In genomic region chr19:38375098-38375493, GRCh38 we compare ENCODE assay signal across 8 cellular contexts. TPM values are rescaled to one million over a fixed set of nuclear protein-coding genes. Genes with fewer than 3 reads are reported as not detected.
DNase-seq lines count a peak whose midpoint lies in the region; ATAC-seq and TF ChIP-seq lines count a peak whose summit lies in the region.

No MANE protein-coding gene starts in this region.

- no peak for TF ChIP-seq CTCF in astrocyte of the spinal cord (IDR thresholded peaks at IDR 0.05; ENCODE audit: low read depth, low read length)
- no peak for TF ChIP-seq CTCF in tibial artery (IDR thresholded peaks at IDR 0.05)

- intact Hi-C loops in left colon (cut with DNase I, micrococcal nuclease): no loop called here
- intact Hi-C loops in tibial artery (cut with DNase I; ENCODE audit: low total_unique reads): loop anchor here (2.0 kb wide), 1 partner anchor 142 kb away; no protein-coding TSS in a partner anchor

- CTCF ChIA-PET in HEK293T (lab: Yijun Ruan, JAX): no interaction called here

- peaks cover 25 to 39% (median 31%) of the 10 kb centered on the region in 3 donors for H3K36me3 ChIP-seq in tibial artery

- POLR2A ChIA-PET in HEK293T (lab: Yijun Ruan, JAX): interaction anchor here (1.6 to 2.2 kb wide), 4 partner anchors 13 to 244 kb away, joined by 7 to 40 read pairs (median 24); partner anchors contain the start of genes CATSPERG, EIF3K, GGN and SPRED3

- H3K4me3 ChIP-seq in astrocyte of the spinal cord (ENCODE audit: low read depth, low read length) (peak overlapping the region; percentile 92), tibial artery (peak overlapping the region; percentile 66 to 95)

- in situ Hi-C loops in astrocyte of the spinal cord (cut with HindIII; ENCODE audit: low sequenced_read_pairs): no loop called here

- H3K27ac ChIP-seq in tibial artery: peak overlapping the region; percentile 82 to 91

- DNase-seq in stimulated activated CD4-positive, alpha-beta T cell treated with anti-CD3 and anti-CD28 coated beads, Interleukin-4, amount 100 ng/mL, for 1 hour: peak; percentile 21
- DNase-seq in stimulated activated CD4-positive, alpha-beta T cell treated with anti-CD3 and anti-CD28 coated beads, Interleukin-2, amount 100 ng/mL, for 48 hours: no peak
- DNase-seq in astrocyte of the spinal cord (ENCODE audit: low read depth, low spot score): no peak
- no peak for DNase-seq in left colon
- no peak for DNase-seq in tibial artery
- no peak for DNase-seq in HEK293T (ENCODE audit: extremely low spot score)
- DNase-seq in NCI-H345 (lab: John Stamatoyannopoulos, UW): no peak
- DNase-seq in NCI-H1694 treated with DMSO at 0.1 percent for 48 hours (lab: John Stamatoyannopoulos, UW): no peak

- no peaks in the 10 kb centered on the region for H3K9me3 ChIP-seq in tibial artery

- H3K4me1 ChIP-seq in tibial artery: peaks cover 0 to 25% (median 20%) of the 10 kb centered on the region in 4 donors

- no peaks in the 10 kb centered on the region for H3K27me3 ChIP-seq in tibial artery

- ATAC-seq in left colon: peak; percentile 21

TF ChIP-seq in HEK293T, 16 proteins besides CTCF, POLR2A, EP300 and RAD21:
- TF ChIP-seq ARNT (IDR thresholded peaks at IDR 0.05) (no peak), SP1 (IDR thresholded peaks at IDR 0.05) (no peak), L3MBTL2 (conservative IDR thresholded peaks at IDR 0.05) (no peak), ELF4 (IDR thresholded peaks at IDR 0.05) (no peak), HDGF (IDR thresholded peaks at IDR 0.05; ENCODE audit: borderline replicate concordance) (no peak)

RNA-seq across cellular contexts. Expression of gene PSMD8, which starts 0.7 kb away (rescaled TPM):
- 100 to 1,000 TPM; 129 to 136 TPM for total RNA-seq in left colon

RNA-seq across cellular contexts. Expression of gene GGN, which starts 12.7 kb away (rescaled TPM):
- under 1 TPM in 1 of 2 donors, not detected in 1; 0.37 TPM for total RNA-seq in left colon

RNA-seq across cellular contexts. Expression of gene SPRED3, which starts 13.4 kb away (rescaled TPM):
- 1 to 10 TPM in 1 of 2 donors, under 1 TPM in 1; 0.28 to 1.6 TPM for total RNA-seq in left colon

RNA-seq across cellular contexts. Expression of gene FAM98C, which starts 27.8 kb away (rescaled TPM):
- 10 to 100 TPM; 33.2 to 37.4 TPM for total RNA-seq in left colon

RNA-seq across cellular contexts. Expression of gene CATSPERG, which starts 39.5 kb away (rescaled TPM):
- 1 to 10 TPM; 6.7 to 8.5 TPM for total RNA-seq in left colon
